ENCODE assay signal across 8 cellular contexts in genomic region chr10:89414146-89414878, GRCh38. TPM values are rescaled to one million over a fixed set of nuclear protein-coding genes. Genes with fewer than 3 reads are reported as not detected.
DNase-seq lines count a peak whose midpoint lies in the region; ATAC-seq and TF ChIP-seq lines count a peak whose summit lies in the region.

TSS of gene IFIT5 (plus strand) at chr10:89414568. CDS start at chr10:89414799, 231 bp downstream.

- ATAC-seq in GM18519 (IDR thresholded peaks at IDR 0.05; ENCODE audit: low FRiP score, unreplicated experiment): peak; percentile 59
- peak; percentile 84 for ATAC-seq in HG03025 (IDR thresholded peaks at IDR 0.05; ENCODE audit: low FRiP score, unreplicated experiment)

- peak within 1 kb of the TSS; percentile 93 for H3K4me3 ChIP-seq in colonic mucosa

- H3K27me3 ChIP-seq in colonic mucosa: no peaks in the 10 kb centered on the region

- peak within 1 kb of the TSS; percentile 95 for H3K27ac ChIP-seq in colonic mucosa

- peak within 1 kb of the TSS; percentile 65 to 74 for H3K9ac ChIP-seq in colonic mucosa (ENCODE audit: low read depth in 2 of 2, low read length in 2 of 2)

- no peaks in the 10 kb centered on the region for H3K4me1 ChIP-seq in colonic mucosa

- peaks cover 4% of the 10 kb centered on the region for H3K36me3 ChIP-seq in colonic mucosa

- intact Hi-C loops in colonic mucosa (cut with DNase I): no loop called here

- no peaks in the 10 kb centered on the region for H3K9me3 ChIP-seq in colonic mucosa

- DNase-seq in 8988T (peak; percentile 72), NCI-H345 (lab: John Stamatoyannopoulos, UW) (peak; percentile 66), colonic mucosa (peak; percentile 73), kidney tubule cell (ENCODE audit: low spot score) (peak; percentile 71)
- peak; percentile 48 to 60 for DNase-seq in activated CD4-positive, alpha-beta T cell treated with anti-CD3 and anti-CD28 coated beads for 4 hours
- peak; percentile 24 to 35 for DNase-seq in stimulated activated CD4-positive, alpha-beta T cell treated with anti-CD3 and anti-CD28 coated beads, Interleukin-15, amount 100 ng/mL, for 48 hours (ENCODE audit: low read depth in 2 of 2)

- TF ChIP-seq CTCF in colonic mucosa (IDR thresholded peaks at IDR 0.05): no peak

RNA-seq across cellular contexts. Expression of gene IFIT5, which starts in this region (rescaled TPM):
- total RNA-seq in colonic mucosa: 1 to 10 TPM; 6.1 to 7.5 TPM

Comparison
In these comparisons a context has a peak if more than half of its experiments do, and no peak if none do; other contexts are left out.
1. Peak in every context shown above with its lines: DNase-seq, ATAC-seq, H3K4me3 ChIP-seq and H3K27ac ChIP-seq.